ENCODE assay signal across 26 cellular contexts in the genomic region with DNA sequence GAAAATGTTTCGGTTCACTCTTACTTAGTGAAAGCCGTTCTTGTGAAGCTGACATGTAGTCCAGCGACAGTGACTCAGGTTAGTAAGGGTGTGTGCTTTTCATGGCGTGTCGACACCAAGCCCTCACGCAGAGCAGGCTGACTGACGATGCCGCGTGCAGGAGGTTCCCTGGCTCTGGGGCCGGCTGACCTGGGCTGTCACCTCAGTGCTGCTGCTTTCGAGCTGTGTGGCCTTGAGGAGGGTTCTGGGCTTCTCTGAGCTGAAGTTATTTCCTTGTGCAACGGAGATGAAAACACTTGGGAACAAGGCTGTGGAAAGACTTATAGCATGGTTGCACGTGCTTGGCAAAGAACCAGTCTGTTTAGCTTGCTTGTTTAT. TPM values are rescaled to one million over a fixed set of nuclear protein-coding genes. Genes with fewer than 3 reads are reported as not detected.
"Had no signal": no experiment of that assay in that cellular context is flagged by ENCODE, and none has a peak within 500 bp of the region (broad histone marks: within the 10 kb centered on the region; RNA-seq: fewer than 3 reads in every experiment).

No MANE protein-coding gene starts in this region.

- H3K4me3 Mint-ChIP-seq: activated CD4-positive, alpha-beta memory T cell treated with anti-CD3 and anti-CD28 coated beads for 36 hours; activated CD4-positive, alpha-beta T cell treated with anti-CD3 and anti-CD28 coated beads, Interleukin-2, amount 10 ng/mL, durations not matched to agents 7 days and 5 days; activated naive CD4-positive, alpha-beta T cell treated with anti-CD3 and anti-CD28 coated beads, Interleukin-2, amount 50 U/mL, for 24 hours; activated T-cell treated with anti-CD3 and anti-CD28 coated beads, Interleukin-2, amount 50 U/mL, for 24 hours; activated T-helper 1 cell treated with anti-CD3 and anti-CD28 coated beads, Interleukin-12 subunit alpha, Interleukin-12 subunit beta, Interleukin-2, Interleukin-4 antibody, amounts not matched to agents 30 ng/mL and 10 ng/mL and 1 ng/mL, durations not matched to agents 14 hours and 24 hours and 36 hours; T-cell had no signal

- ATAC-seq: K562, T-cell had no signal

- H3K4me3 ChIP-seq: breast epithelium, K562, PC-9, SK-N-MC had no signal

- H3K4me1 ChIP-seq: breast epithelium had no signal

- H3K27ac ChIP-seq: breast epithelium, PC-9, SK-N-MC, VCaP had no signal

- H3K27ac Mint-ChIP-seq: activated CD4-positive, alpha-beta memory T cell treated with anti-CD3 and anti-CD28 coated beads for 36 hours; activated CD4-positive, alpha-beta T cell treated with anti-CD3 and anti-CD28 coated beads, Interleukin-2, amount 10 ng/mL, durations not matched to agents 7 days and 5 days; activated naive CD4-positive, alpha-beta T cell treated with anti-CD3 and anti-CD28 coated beads, Interleukin-2, amount 50 U/mL, for 24 hours; activated T-cell treated with anti-CD3 and anti-CD28 coated beads, Interleukin-2, amount 50 U/mL, for 24 hours; activated T-helper 1 cell treated with anti-CD3 and anti-CD28 coated beads, Interleukin-12 subunit alpha, Interleukin-12 subunit beta, Interleukin-2, Interleukin-4 antibody, amounts not matched to agents 30 ng/mL and 10 ng/mL and 1 ng/mL, durations not matched to agents 14 hours and 24 hours and 36 hours; T-cell had no signal

- H3K36me3 ChIP-seq: breast epithelium had no signal

- H3K4me1 Mint-ChIP-seq: activated CD4-positive, alpha-beta T cell treated with anti-CD3 and anti-CD28 coated beads, Interleukin-2, amount 10 ng/mL, durations not matched to agents 7 days and 5 days; activated naive CD4-positive, alpha-beta T cell treated with anti-CD3 and anti-CD28 coated beads, Interleukin-2, amount 50 U/mL, for 24 hours; T-cell had no signal

- H3K36me3 Mint-ChIP-seq: activated CD4-positive, alpha-beta memory T cell treated with anti-CD3 and anti-CD28 coated beads for 36 hours; T-cell had no signal

- H3K27me3 Mint-ChIP-seq: activated CD4-positive, alpha-beta T cell treated with anti-CD3 and anti-CD28 coated beads, Interleukin-2, amount 10 ng/mL, durations not matched to agents 7 days and 5 days had no signal

- DNase-seq: activated CD4-positive, alpha-beta memory T cell treated with anti-CD3 and anti-CD28 coated beads for 36 hours; activated CD4-positive, alpha-beta T cell treated with anti-CD3 and anti-CD28 coated beads, Interleukin-2, amount 10 ng/mL, durations not matched to agents 7 days and 5 days; activated CD4-positive, CD25-positive, alpha-beta regulatory T cell; activated effector memory CD4-positive, alpha-beta T cell treated with Interleukin-2 at 50 U/mL for 16 hours; activated naive CD4-positive, alpha-beta T cell; activated T-cell treated with anti-CD3 and anti-CD28 coated beads, Interleukin-2, amount 50 U/mL, for 24 hours; Karpas-422; MM.1S; NCI-H1105; NCI-H1436; NCI-H1694 treated with DMSO at 0.1 percent for 48 hours; NCI-H2029 treated with DMSO at 0.1 percent for 48 hours; NCI-H510A treated with DMSO at 0.1 percent for 48 hours; NCI-H69; PC-9; T-cell; T-helper 2 cell; T1000 had no signal

RNA-seq across cellular contexts. Expression of a gene that starts 59.2 kb away (rescaled TPM):
- total RNA-seq: activated CD4-positive, alpha-beta memory T cell treated with anti-CD3 and anti-CD28 coated beads for 36 hours; activated CD4-positive, alpha-beta T cell treated with anti-CD3 and anti-CD28 coated beads, Interleukin-2, amount 10 ng/mL, durations not matched to agents 7 days and 5 days; activated CD8-positive, alpha-beta memory T cell treated with anti-CD3 and anti-CD28 coated beads for 36 hours; activated T-helper 1 cell treated with anti-CD3 and anti-CD28 coated beads, Interleukin-12 subunit alpha, Interleukin-12 subunit beta, Interleukin-2, Interleukin-4 antibody, amounts not matched to agents 30 ng/mL and 10 ng/mL and 1 ng/mL, durations not matched to agents 14 hours and 24 hours and 36 hours; K562; T-cell had no signal
- polyA plus RNA-seq: aorta, K562 had no signal
